7 cellular contexts compared by ENCODE assay signal in the genomic region with DNA sequence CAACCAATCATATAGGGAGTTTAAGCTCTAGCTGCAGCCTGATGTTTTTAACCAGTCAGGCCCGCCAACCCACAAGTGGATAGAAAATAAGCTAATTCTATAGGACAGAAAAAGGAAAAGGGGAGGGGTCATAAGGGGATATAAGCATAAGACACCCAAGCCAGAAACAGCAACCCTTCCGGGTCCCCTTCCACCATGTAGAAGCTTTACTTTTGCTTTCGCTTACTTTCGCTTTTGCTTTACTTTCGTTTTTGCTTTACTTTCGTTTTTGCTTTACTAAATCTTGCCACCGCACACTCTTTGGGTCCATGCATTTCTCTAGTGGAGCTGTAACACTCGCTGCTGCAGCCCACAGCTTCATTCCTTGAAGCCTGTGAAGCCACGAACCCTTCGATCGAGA.
A peak's percentile ranks its signal among the peaks of the same experiment; 100 is the strongest.
DNase-seq lines count a peak whose midpoint lies in the region; ATAC-seq and TF ChIP-seq lines count a peak whose summit lies in the region.
"Not testable (repeated sequence)": the region's sequence is repeated elsewhere in the genome, so short reads cannot be mapped to it uniquely, and the experiment has no call there.

No MANE protein-coding gene starts in this region.

- DNase-seq in DMS53 (lab: John Stamatoyannopoulos, UW) (peak; percentile 70), KBM-7 (peak; percentile 19), NOMO-1 treated with DMSO at 0.1 percent for 48 hours (lab: John Stamatoyannopoulos, UW; ENCODE audit: unreplicated experiment) (peak; percentile 47), T47D (ENCODE audit: low read depth in 1 of 2, low spot score in 1 of 2) (peak; percentile 16 to 62)
- DNase-seq in activated B cell treated with CpG ODN at 0.5 μM for 24 hours = not testable (repeated sequence)

- ATAC-seq in GM19035 (IDR thresholded peaks at IDR 0.05; ENCODE audit: unreplicated experiment) (peak; percentile 74), HG02571 (IDR thresholded peaks at IDR 0.05; ENCODE audit: unreplicated experiment) (peak; percentile 71)
- ATAC-seq in activated B cell treated with CpG ODN at 0.5 μM for 24 hours (ENCODE audit: low read depth) = not testable (repeated sequence)

- POLR2A ChIA-PET in activated B cell treated with CpG ODN at 0.5 μM for 24 hours (lab: Charles Lee) = not testable (repeated sequence)

- H3K4me1 Mint-ChIP-seq in activated B cell treated with CpG ODN at 0.5 μM for 24 hours = not testable (repeated sequence)

- CTCF ChIA-PET in activated B cell treated with CpG ODN at 0.5 μM for 24 hours (lab: Charles Lee) = interaction anchor here (1.3 kb wide), 1 partner anchor 32 kb away, joined by 5 read pairs; no protein-coding TSS in a partner anchor

- H3K9me3 Mint-ChIP-seq in activated B cell treated with CpG ODN at 0.5 μM for 24 hours = not testable (repeated sequence)

- not testable (repeated sequence) for H3K27ac Mint-ChIP-seq in activated B cell treated with CpG ODN at 0.5 μM for 24 hours

- intact Hi-C loops in activated B cell treated with CpG ODN at 0.5 μM for 24 hours (cut with micrococcal nuclease) = not testable (repeated sequence)

- H3K36me3 Mint-ChIP-seq in activated B cell treated with CpG ODN at 0.5 μM for 24 hours (ENCODE audit: low read depth) = not testable (repeated sequence)

- H3K4me3 Mint-ChIP-seq in activated B cell treated with CpG ODN at 0.5 μM for 24 hours = peak overlapping the region; percentile 32

- not testable (repeated sequence) for H3K27me3 Mint-ChIP-seq in activated B cell treated with CpG ODN at 0.5 μM for 24 hours

- in situ Hi-C loops in KBM-7 (cut with MboI; ENCODE audit: low pct_unique_long_range_greater_than_20kb, low sequenced_read_pairs); T47D (cut with HindIII; ENCODE audit: low pct_unique_long_range_greater_than_20kb, low sequenced_read_pairs): not testable (repeated sequence)

- not testable (repeated sequence) for TF ChIP-seq CTCF in activated B cell treated with CpG ODN at 0.5 μM for 24 hours (IDR thresholded peaks at IDR 0.05)
